19 cellular contexts compared by ENCODE assay signal in the genomic region with DNA sequence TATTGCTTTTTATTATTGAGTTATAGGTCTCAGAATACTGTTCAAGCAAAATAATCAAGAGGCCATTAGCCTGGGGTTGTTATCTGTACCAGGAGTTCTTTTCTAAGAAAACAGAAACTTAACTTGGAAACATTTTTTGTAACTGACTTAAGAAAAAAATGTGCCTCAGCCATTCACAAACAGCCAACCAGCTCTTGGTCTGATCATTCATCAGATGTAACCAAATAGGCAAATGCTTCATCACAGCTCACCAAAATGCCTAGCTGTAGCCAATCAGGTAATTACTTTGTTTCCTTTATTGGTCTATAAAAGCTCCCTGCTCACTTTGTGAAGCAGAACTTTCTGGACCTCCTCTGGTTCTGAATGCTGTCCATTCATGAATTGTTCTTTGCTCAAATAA.
A peak's percentile ranks its signal among the peaks of the same experiment; 100 is the strongest.
DNase-seq lines count a peak whose midpoint lies in the region; TF ChIP-seq lines count a peak whose summit lies in the region.
"Had no signal": no experiment of that assay in that cellular context is flagged by ENCODE, and none has a peak within 500 bp of the region (broad histone marks: within the 10 kb centered on the region; RNA-seq: fewer than 3 reads in every experiment).

No MANE protein-coding gene starts in this region.

- TF ChIP-seq POLR2A in thyroid gland (IDR thresholded peaks at IDR 0.05): no peak

- H3K79me2 ChIP-seq in hepatocyte: no peaks in the 10 kb centered on the region

- H3K9me3 Mint-ChIP-seq in glutamatergic neuron (ENCODE audit: unreplicated experiment): no peaks in the 10 kb centered on the region

- no peaks in the 10 kb centered on the region for H3K36me3 Mint-ChIP-seq in glutamatergic neuron (ENCODE audit: unreplicated experiment)
- H3K36me3 Mint-ChIP-seq: IgD-negative memory B cell had no signal

- H3K4me3 ChIP-seq in hepatocyte (no peak overlapping the region), thyroid gland (replicated peaks in 1 of 3) (no peak overlapping the region)
- H3K4me3 ChIP-seq: GM12878, GM23248, PC-9 had no signal

- H3K27me3 Mint-ChIP-seq in glutamatergic neuron (ENCODE audit: unreplicated experiment): no peaks in the 10 kb centered on the region
- H3K27me3 Mint-ChIP-seq: IgD-negative memory B cell had no signal

- no peak overlapping the region for H3K4me3 Mint-ChIP-seq in glutamatergic neuron (ENCODE audit: unreplicated experiment)
- H3K4me3 Mint-ChIP-seq: H9, IgD-negative memory B cell had no signal

- H3K27me3 ChIP-seq in hepatocyte (no peaks in the 10 kb centered on the region), thyroid gland (no peaks in the 10 kb centered on the region)
- H3K27me3 ChIP-seq: BE2C had no signal

- peak; percentile 0 for DNase-seq in M059J (ENCODE audit: low read depth)
- peak; percentile 12 for DNase-seq in astrocyte of the hippocampus (ENCODE audit: low read depth, low spot score)
- no peak for DNase-seq in hepatocyte (ENCODE audit: low spot score)
- no peak for DNase-seq in thyroid gland
- no peak for DNase-seq in glutamatergic neuron
- DNase-seq in NCI-H2171 (lab: John Stamatoyannopoulos, UW): no peak
- DNase-seq in stimulated activated CD4-positive, alpha-beta T cell treated with anti-CD3 and anti-CD28 coated beads, Interleukin-4, amount 100 ng/mL, for 1 hour: no peak
- DNase-seq: BE2C, GM23248, H9, NCI-H1417, NCI-H1694 treated with DMSO at 0.1 percent for 48 hours, NCI-H510A treated with DMSO at 0.1 percent for 48 hours, NCI-H748 treated with DMSO at 0.1 percent for 48 hours, PC-9, RPMI8226, SHP77 had no signal

- H3K9me3 ChIP-seq in hepatocyte (ENCODE audit: low read depth) (no peaks in the 10 kb centered on the region), thyroid gland (no peaks in the 10 kb centered on the region)
- H3K9me3 ChIP-seq: BE2C had no signal

- no peaks in the 10 kb centered on the region for H3K9me2 ChIP-seq in hepatocyte (replicated peaks; ENCODE audit: insufficient read depth)

- no peaks in the 10 kb centered on the region for H4K20me1 ChIP-seq in hepatocyte (ENCODE audit: insufficient read depth, poor library complexity, severe bottlenecking)

- peak overlapping the region; percentile 14 for H3K27ac ChIP-seq in hepatocyte
- H3K27ac ChIP-seq in thyroid gland: peak overlapping the region in 2 of 3 donors; percentile 21 to 27
- H3K27ac ChIP-seq: GM23248, PC-9 had no signal

- no peaks in the 10 kb centered on the region for H3K36me3 ChIP-seq in hepatocyte (replicated peaks; ENCODE audit: insufficient read depth, low read depth)
- H3K36me3 ChIP-seq in thyroid gland: no peaks in the 10 kb centered on the region
- H3K36me3 ChIP-seq: BE2C had no signal

- no peak overlapping the region for H2AFZ ChIP-seq in hepatocyte
- H2AFZ ChIP-seq: GM23248, PC-9 had no signal

- H3K4me1 ChIP-seq in hepatocyte (ENCODE audit: insufficient read depth): peaks cover 5% of the 10 kb centered on the region
- peaks cover 10 to 16% of the 10 kb centered on the region in 2 donors for H3K4me1 ChIP-seq in thyroid gland
- H3K4me1 ChIP-seq: BE2C had no signal

- peaks cover 7% of the 10 kb centered on the region for H3K4me1 Mint-ChIP-seq in glutamatergic neuron (ENCODE audit: low read depth, unreplicated experiment)
- H3K4me1 Mint-ChIP-seq: IgD-negative memory B cell had no signal

- no peak overlapping the region for H3K27ac Mint-ChIP-seq in glutamatergic neuron (ENCODE audit: unreplicated experiment)
- H3K27ac Mint-ChIP-seq: H9, IgD-negative memory B cell had no signal

- intact Hi-C loops in thyroid gland (cut with DNase I): no loop called here

- TF ChIP-seq CTCF in hepatocyte (IDR thresholded peaks at IDR 0.05; ENCODE audit: poor library complexity) (no peak), thyroid gland (IDR thresholded peaks at IDR 0.05) (no peak), glutamatergic neuron (IDR thresholded peaks at IDR 0.05; ENCODE audit: partially characterized antibody, unreplicated experiment) (no peak)

- H3K4me2 ChIP-seq in hepatocyte: no peak overlapping the region
- H3K4me2 ChIP-seq: PC-9 had no signal

Comparison
In these comparisons a context has a peak if more than half of its experiments do, and no peak if none do; other contexts are left out.
1. DNase-seq: peak in M059J (single experiment) and astrocyte of the hippocampus (single experiment); none in hepatocyte (single experiment), thyroid gland (0 of 2), glutamatergic neuron (single experiment), NCI-H2171 (single experiment) and stimulated activated CD4-positive, alpha-beta T cell treated with anti-CD3 and anti-CD28 coated beads, Interleukin-4, amount 100 ng/mL, for 1 hour (single experiment).